30 cellular contexts compared by ENCODE assay signal in the genomic region with DNA sequence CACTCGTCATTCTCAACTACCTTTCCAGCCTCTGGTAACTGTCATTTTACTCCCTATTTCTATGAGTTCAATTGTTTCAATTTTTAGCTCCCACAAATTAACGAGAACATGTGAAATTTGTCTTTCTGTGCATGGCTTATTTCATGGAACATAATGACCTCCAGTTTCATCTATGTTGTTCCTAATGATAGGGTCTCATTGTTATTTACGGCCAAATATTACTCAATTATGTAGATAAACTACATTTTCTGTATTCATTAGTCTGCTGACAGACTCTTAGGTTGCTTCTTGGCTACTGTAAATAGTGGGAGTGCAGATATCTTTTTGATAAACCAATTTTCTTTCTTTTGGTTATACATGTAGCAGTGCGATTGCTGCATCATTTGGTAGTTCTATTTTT.
DNase-seq lines count a peak whose midpoint lies in the region; ATAC-seq and TF ChIP-seq lines count a peak whose summit lies in the region.
"Had no signal": no experiment of that assay in that cellular context is flagged by ENCODE, and none has a peak within 500 bp of the region (broad histone marks: within the 10 kb centered on the region; RNA-seq: fewer than 3 reads in every experiment).

No MANE protein-coding gene starts in this region.

- WGBS in SK-N-SH (ENCODE audit: low lambda C conversion rate): 13% methylated on average over 4 of the region's 4 CpGs

- H3K27ac ChIP-seq in SK-N-SH (ENCODE audit: low read depth in 2 of 2, low read length in 1 of 2): no peak overlapping the region
- no peak overlapping the region for H3K27ac ChIP-seq in PC-9
- H3K27ac ChIP-seq: 22Rv1; A549; BLaER1; BLaER1 treated with 17β-estradiol and CSF1 and Interleukin-3, amounts not matched to agents 10 nM and 100 nM; C4-2B had no signal

- POLR2A ChIA-PET in SK-N-SH (lab: Yijun Ruan, JAX) (no interaction called here), PC-9 (lab: Charles Lee; ENCODE audit: unreplicated experiment) (no interaction called here)

- H3K9ac ChIP-seq in SK-N-SH: no peak overlapping the region
- H3K9ac ChIP-seq: BLaER1; BLaER1 treated with 17β-estradiol and CSF1 and Interleukin-3, amounts not matched to agents 10 nM and 100 nM had no signal

- H3K4me3 ChIP-seq in SK-N-SH (ENCODE audit: low read depth in 2 of 2, low read length in 1 of 2) (no peak overlapping the region), PC-9 (no peak overlapping the region)
- H3K4me3 ChIP-seq: A549; BLaER1; BLaER1 treated with 17β-estradiol and CSF1 and Interleukin-3, amounts not matched to agents 10 nM and 100 nM had no signal

- no peak for TF ChIP-seq EP300 in SK-N-SH (IDR thresholded peaks at IDR 0.05; ENCODE audit: borderline replicate concordance in 1 of 2, low read depth in 1 of 2, low read length in 1 of 2)

- no peaks in the 10 kb centered on the region for H3K9me2 ChIP-seq in SK-N-SH
- no peaks in the 10 kb centered on the region; the same call in 1 of the 2 replicates for H3K9me2 ChIP-seq in PC-9 (ENCODE audit: insufficient read depth)

- ATAC-seq in SK-N-SH treated with all-trans-retinoic acid at 6 μM for 48 hours: no peak
- ATAC-seq: A549; CD8-positive, alpha-beta T cell had no signal

- TF ChIP-seq CTCF in SK-N-SH (IDR thresholded peaks at IDR 0.05): no peak
- TF ChIP-seq CTCF in PC-9 (conservative IDR thresholded peaks at IDR 0.05): no peak

- TF ChIP-seq RAD21 in SK-N-SH (IDR thresholded peaks at IDR 0.05; ENCODE audit: low read length): no peak

- H3K36me3 ChIP-seq in SK-N-SH (replicated peaks in 1 of 2; ENCODE audit: control insufficient read depth in 1 of 2, insufficient read depth in 2 of 2, low read length in 1 of 2) (no peaks in the 10 kb centered on the region), PC-9 (ENCODE audit: low read depth) (no peaks in the 10 kb centered on the region)
- H3K36me3 ChIP-seq: BE2C; BLaER1; BLaER1 treated with 17β-estradiol and CSF1 and Interleukin-3, amounts not matched to agents 10 nM and 100 nM had no signal

- CTCF ChIA-PET in SK-N-SH (lab: Yijun Ruan, JAX): no interaction called here
- CTCF ChIA-PET in PC-9 (lab: Charles Lee): no interaction called here

- intact Hi-C loops in PC-9 (cut with micrococcal nuclease; ENCODE audit: unreplicated experiment): no loop called here

- H3K4me2 ChIP-seq in SK-N-SH (no peak overlapping the region), PC-9 (no peak overlapping the region)
- H3K4me2 ChIP-seq: A549; BLaER1; BLaER1 treated with 17β-estradiol and CSF1 and Interleukin-3, amounts not matched to agents 10 nM and 100 nM had no signal

- no TSS peak for BruUV-seq in PC-9 (replicated peaks; lab: Mats Ljungman, UMichigan)

- no peaks in the 10 kb centered on the region for H3F3A ChIP-seq in SK-N-SH (replicated peaks; ENCODE audit: insufficient read depth)
- H3F3A ChIP-seq in PC-9 (ENCODE audit: insufficient read depth, low read depth): no peaks in the 10 kb centered on the region; the same call in 1 of the 2 replicates

- H4K20me1 ChIP-seq in SK-N-SH (ENCODE audit: insufficient read depth): no peaks in the 10 kb centered on the region
- no peaks in the 10 kb centered on the region for H4K20me1 ChIP-seq in PC-9 (ENCODE audit: insufficient read depth)
- H4K20me1 ChIP-seq: BLaER1; BLaER1 treated with 17β-estradiol and CSF1 and Interleukin-3, amounts not matched to agents 10 nM and 100 nM had no signal

- no peaks in the 10 kb centered on the region for H3K9me3 ChIP-seq in SK-N-SH
- H3K9me3 ChIP-seq in PC-9 (ENCODE audit: insufficient read depth, low read depth): 0 out of 2 replicates have a peak, but pooled peaks cover 3% of the 10 kb centered on the region
- H3K9me3 ChIP-seq: A549; BE2C; BLaER1; BLaER1 treated with 17β-estradiol and CSF1 and Interleukin-3, amounts not matched to agents 10 nM and 100 nM; Caco-2 had no signal

- H3K4me1 ChIP-seq in SK-N-SH (ENCODE audit: control insufficient read depth in 1 of 2, insufficient read depth in 2 of 2, low read depth in 1 of 2, low read length in 1 of 2): no peaks in the 10 kb centered on the region
- H3K4me1 ChIP-seq in PC-9 (replicated peaks; ENCODE audit: insufficient read depth): no peaks in the 10 kb centered on the region
- H3K4me1 ChIP-seq: A549; BLaER1; BLaER1 treated with 17β-estradiol and CSF1 and Interleukin-3, amounts not matched to agents 10 nM and 100 nM; Caco-2 had no signal

- DNase-seq in NCI-H1105 treated with DMSO at 0.1 percent for 48 hours (lab: John Stamatoyannopoulos, UW): peak; percentile 40
- DNase-seq in NCI-H1105 (lab: John Stamatoyannopoulos, UW): no peak
- DNase-seq in SK-N-SH: no peak
- DNase-seq in PC-9: no peak
- no peak for DNase-seq in DMS53 (lab: John Stamatoyannopoulos, UW)
- DNase-seq: 8988T; ACHN; AML-193; BE2C; C1 segment of cervical spinal cord; Caco-2; Calu3; CD4-positive, alpha-beta memory T cell; CD4-positive, alpha-beta T cell; CD4-positive, CD25-positive, alpha-beta regulatory T cell; CD8-positive, alpha-beta memory T cell; CD8-positive, alpha-beta T cell; COR-L47; DMS 273 treated with DMSO at 0.1 percent for 48 hours; DMS153; DMS79; DMS79 treated with DMSO at 0.1 percent for 48 hours; DND-41; EL had no signal

- H2AFZ ChIP-seq in SK-N-SH (ENCODE audit: low read depth) (no peak overlapping the region), PC-9 (0 out of 2 replicates have a peak overlapping the region, but pooled peaks have one; percentile 29)

- H3K79me2 ChIP-seq in SK-N-SH (ENCODE audit: insufficient read depth) (no peaks in the 10 kb centered on the region), PC-9 (ENCODE audit: low read depth) (no peaks in the 10 kb centered on the region)

- H3K27me3 ChIP-seq in SK-N-SH (ENCODE audit: insufficient read depth) (no peaks in the 10 kb centered on the region), PC-9 (ENCODE audit: insufficient read depth, low read depth) (no peaks in the 10 kb centered on the region)
- H3K27me3 ChIP-seq: BE2C; BLaER1; BLaER1 treated with 17β-estradiol and CSF1 and Interleukin-3, amounts not matched to agents 10 nM and 100 nM had no signal

TF ChIP-seq in SK-N-SH treated with all-trans-retinoic acid at 6 μM for 48 hours, 23 proteins besides CTCF, POLR2A, EP300 and RAD21 (continues in another document):
- TF ChIP-seq TCF4 (CRISPR knock-in tag; IDR thresholded peaks at IDR 0.05; ENCODE audit: borderline replicate concordance) (no peak), RARB (CRISPR knock-in tag; IDR thresholded peaks at IDR 0.05) (no peak)
- TF ChIP-seq, protein P1, sequence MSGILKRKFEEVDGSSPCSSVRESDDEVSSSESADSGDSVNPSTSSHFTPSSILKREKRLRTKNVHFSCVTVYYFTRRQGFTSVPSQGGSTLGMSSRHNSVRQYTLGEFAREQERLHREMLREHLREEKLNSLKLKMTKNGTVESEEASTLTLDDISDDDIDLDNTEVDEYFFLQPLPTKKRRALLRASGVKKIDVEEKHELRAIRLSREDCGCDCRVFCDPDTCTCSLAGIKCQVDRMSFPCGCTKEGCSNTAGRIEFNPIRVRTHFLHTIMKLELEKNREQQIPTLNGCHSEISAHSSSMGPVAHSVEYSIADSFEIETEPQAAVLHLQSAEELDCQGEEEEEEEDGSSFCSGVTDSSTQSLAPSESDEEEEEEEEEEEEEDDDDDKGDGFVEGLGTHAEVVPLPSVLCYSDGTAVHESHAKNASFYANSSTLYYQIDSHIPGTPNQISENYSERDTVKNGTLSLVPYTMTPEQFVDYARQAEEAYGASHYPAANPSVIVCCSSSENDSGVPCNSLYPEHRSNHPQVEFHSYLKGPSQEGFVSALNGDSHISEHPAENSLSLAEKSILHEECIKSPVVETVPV (CRISPR knock-in tag; IDR thresholded peaks at IDR 0.05): no peak

TF ChIP-seq in SK-N-SH, 30 proteins besides CTCF, POLR2A, EP300 and RAD21 (continues in another document):
- TF ChIP-seq, protein P2, sequence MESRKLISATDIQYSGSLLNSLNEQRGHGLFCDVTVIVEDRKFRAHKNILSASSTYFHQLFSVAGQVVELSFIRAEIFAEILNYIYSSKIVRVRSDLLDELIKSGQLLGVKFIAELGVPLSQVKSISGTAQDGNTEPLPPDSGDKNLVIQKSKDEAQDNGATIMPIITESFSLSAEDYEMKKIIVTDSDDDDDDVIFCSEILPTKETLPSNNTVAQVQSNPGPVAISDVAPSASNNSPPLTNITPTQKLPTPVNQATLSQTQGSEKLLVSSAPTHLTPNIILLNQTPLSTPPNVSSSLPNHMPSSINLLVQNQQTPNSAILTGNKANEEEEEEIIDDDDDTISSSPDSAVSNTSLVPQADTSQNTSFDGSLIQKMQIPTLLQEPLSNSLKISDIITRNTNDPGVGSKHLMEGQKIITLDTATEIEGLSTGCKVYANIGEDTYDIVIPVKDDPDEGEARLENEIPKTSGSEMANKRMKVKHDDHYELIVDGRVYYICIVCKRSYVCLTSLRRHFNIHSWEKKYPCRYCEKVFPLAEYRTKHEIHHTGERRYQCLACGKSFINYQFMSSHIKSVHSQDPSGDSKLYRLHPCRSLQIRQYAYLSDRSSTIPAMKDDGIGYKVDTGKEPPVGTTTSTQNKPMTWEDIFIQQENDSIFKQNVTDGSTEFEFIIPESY (IDR thresholded peaks at IDR 0.05; ENCODE audit: borderline replicate concordance, low read depth): no peak
- no peak for TF ChIP-seq FOSL2 (IDR thresholded peaks at IDR 0.05; ENCODE audit: borderline replicate concordance, low read depth)
- TF ChIP-seq RXRA (IDR thresholded peaks at IDR 0.05; ENCODE audit: borderline replicate concordance, low read depth): no peak
- TF ChIP-seq TEAD4 (IDR thresholded peaks at IDR 0.05; ENCODE audit: borderline replicate concordance, insufficient read depth): no peak
